14 cellular contexts compared by ENCODE assay signal in the genomic region with DNA sequence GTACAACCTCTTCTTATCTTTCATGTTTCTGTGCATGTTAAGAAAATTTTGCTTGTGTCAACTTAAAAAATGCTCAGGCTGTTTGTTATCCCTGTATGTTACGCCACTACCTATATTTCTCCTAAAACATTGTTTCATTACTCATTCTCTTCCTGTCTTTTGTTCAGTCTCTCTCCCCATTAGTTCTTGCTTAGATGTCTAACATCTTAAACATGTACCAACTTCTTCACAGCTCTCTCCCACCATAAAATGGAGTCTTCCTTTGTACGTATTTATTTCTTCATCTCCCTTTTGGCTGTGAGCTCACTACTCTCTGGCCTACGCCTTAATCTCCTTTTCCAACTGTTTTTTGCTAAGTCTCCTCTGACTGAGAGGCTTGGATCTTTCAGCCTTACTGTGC. TPM values are rescaled to one million over a fixed set of nuclear protein-coding genes. Genes with fewer than 3 reads are reported as not detected.
"Had no signal": no experiment of that assay in that cellular context is flagged by ENCODE, and none has a peak within 500 bp of the region (broad histone marks: within the 10 kb centered on the region; RNA-seq: fewer than 3 reads in every experiment).

No MANE protein-coding gene starts in this region.

- DNase-seq: activated CD4-positive, alpha-beta T cell treated with anti-CD3 and anti-CD28 coated beads, Interleukin-2, amount 50 U/mL, for 1 hour; activated naive CD4-positive, alpha-beta T cell treated with anti-CD3 and anti-CD28 coated beads, Interleukin-2, amount 50 U/mL, for 16 hours; activated T-cell treated with anti-CD3 and anti-CD28 coated beads, Interleukin-2, amount 50 U/mL, for 1 hour; amniotic stem cell; hippocampal formation; lower lobe of right lung; naive thymus-derived CD8-positive, alpha-beta T cell; right lobe of liver; stimulated activated CD4-positive, alpha-beta T cell treated with anti-CD3 and anti-CD28 coated beads, Interleukin-2, amount 100 ng/mL, for 24 hours; stimulated activated naive B cell treated with anti-CD40 and anti-IgM and Interleukin-4, amounts not matched to agents 10 μg/mL and 1 μg/mL and 100 μg/mL, for 72 hours; substantia nigra had no signal

- H3K4me1 ChIP-seq: lower lobe of right lung, right lobe of liver had no signal

- H3K9me3 ChIP-seq: lower lobe of right lung, neutrophil, right lobe of liver had no signal

- H3K27ac ChIP-seq: lower lobe of right lung, neutrophil, right lobe of liver had no signal

- H3K27me3 ChIP-seq: neutrophil, right lobe of liver had no signal

- H3K36me3 ChIP-seq: lower lobe of right lung, neutrophil, right lobe of liver had no signal

- H3K4me3 ChIP-seq: lower lobe of right lung, right lobe of liver had no signal

RNA-seq across cellular contexts. Expression of gene PCDH7, which starts 36.4 kb away (rescaled TPM):
- total RNA-seq: mononuclear cell; naive thymus-derived CD8-positive, alpha-beta T cell; T-helper 2 cell treated with Interferon-gamma antibody and Interleukin-4, amounts not matched to agents 100 ng/mL and 5 ng/mL, for 36 hours had no signal
- polyA plus RNA-seq: naive thymus-derived CD8-positive, alpha-beta T cell had no signal
